Comparison of ENCODE assay signal across 5 cellular contexts in the genomic region with DNA sequence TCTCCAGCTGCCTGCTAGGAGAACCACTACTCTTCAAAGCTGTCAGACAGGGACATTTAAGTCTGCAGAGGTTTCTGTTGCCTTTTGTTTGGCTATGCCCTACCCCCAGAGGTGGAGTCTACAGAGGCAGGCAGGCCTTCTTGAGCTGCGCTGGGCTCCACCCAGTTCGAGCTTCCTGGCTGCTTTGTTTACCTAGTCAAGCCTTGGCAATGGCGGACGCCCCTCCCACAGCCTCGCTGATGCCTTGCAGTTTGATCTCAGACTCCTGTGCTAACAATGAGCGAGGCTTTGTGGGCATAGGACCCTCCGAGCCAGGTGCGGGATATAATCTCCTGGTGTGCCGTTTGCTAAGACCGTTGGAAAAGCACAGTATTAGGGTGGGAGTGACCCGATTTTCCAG.
DNase-seq lines count a peak whose midpoint lies in the region; ATAC-seq and TF ChIP-seq lines count a peak whose summit lies in the region.
"Not testable (repeated sequence)": the region's sequence is repeated elsewhere in the genome, so short reads cannot be mapped to it uniquely, and the experiment has no call there.

No MANE protein-coding gene starts in this region.

- peaks cover 12% of the 10 kb centered on the region for H3K9me3 Mint-ChIP-seq in chondrocyte (ENCODE audit: low read depth)

- not testable (repeated sequence) for H3K4me1 Mint-ChIP-seq in chondrocyte (ENCODE audit: low read depth)

- whole genome bisulfite sequencing in right cardiac atrium = 98% methylated on average over 10 of the region's 11 CpGs
- 87 to 98% (median 97%) methylated on average over 9 to 10 of the region's 11 CpGs for WGBS in spleen, 5 donors

- H3K27ac Mint-ChIP-seq in chondrocyte (ENCODE audit: unreplicated experiment) = not testable (repeated sequence)

- not testable (repeated sequence) for H3K4me3 ChIP-seq in right cardiac atrium (ENCODE audit: low read length); spleen

- H3K27me3 Mint-ChIP-seq in chondrocyte (ENCODE audit: low read depth) = not testable (repeated sequence)

- H3K36me3 ChIP-seq in spleen = peaks cover 0 to 50% (median 7%) of the 10 kb centered on the region in 6 donors

- TF ChIP-seq CTCF in chondrocyte (IDR thresholded peaks at IDR 0.05); spleen (IDR thresholded peaks at IDR 0.05 in 8 of 11, conservative IDR thresholded peaks at IDR 0.05 in 3 of 11): not testable (repeated sequence)

- DNase-seq in Caki2 (ENCODE audit: low read depth) (peak; percentile 77), NCI-H69 (lab: John Stamatoyannopoulos, UW) (peak; percentile 72), chondrocyte (ENCODE audit: low spot score) (peak; percentile 67), right cardiac atrium (peak in 2 of 3 donors; percentile 21 to 50), spleen (peak; percentile 37)

- H3K36me3 Mint-ChIP-seq in chondrocyte (ENCODE audit: low read depth) = peaks cover 30% of the 10 kb centered on the region

- in situ Hi-C loops in Caki2 (cut with HindIII; ENCODE audit: low pct_unique_long_range_greater_than_20kb, low sequenced_read_pairs) = not testable (repeated sequence)

- ATAC-seq in right cardiac atrium = not testable (repeated sequence)

- not testable (repeated sequence) for H3K27ac ChIP-seq in right cardiac atrium (ENCODE audit: low read length); spleen

- not testable (repeated sequence) for H3K4me1 ChIP-seq in right cardiac atrium (ENCODE audit: control insufficient read depth, insufficient read depth, low read length); spleen

- not testable (repeated sequence) for H3K9me3 ChIP-seq in right cardiac atrium (ENCODE audit: control insufficient read depth, low read length)
- H3K9me3 ChIP-seq in spleen = peaks cover 0 to 17% (median 10%) of the 10 kb centered on the region in 8 donors

- TF ChIP-seq POLR2A in spleen (IDR thresholded peaks at IDR 0.05) = not testable (repeated sequence)

- intact Hi-C loops in right cardiac atrium (cut with DNase I); spleen (cut with DNase I; ENCODE audit: low total_unique reads): not testable (repeated sequence)

- H3K4me3 Mint-ChIP-seq in chondrocyte (ENCODE audit: unreplicated experiment) = not testable (repeated sequence)

- not testable (repeated sequence) for H3K27me3 ChIP-seq in right cardiac atrium (ENCODE audit: control insufficient read depth, insufficient read depth); spleen (replicated peaks in 1 of 7)
